ENCODE assay signal across 16 cellular contexts in genomic region chr4:147778942-147779341, GRCh38. TPM values are rescaled to one million over a fixed set of nuclear protein-coding genes. Genes with fewer than 3 reads are reported as not detected.
DNase-seq lines count a peak whose midpoint lies in the region; ATAC-seq, FAIRE-seq and TF ChIP-seq lines count a peak whose summit lies in the region.
"Had no signal": no experiment of that assay in that cellular context is flagged by ENCODE, and none has a peak within 500 bp of the region (broad histone marks: within the 10 kb centered on the region; RNA-seq: fewer than 3 reads in every experiment).

No MANE protein-coding gene starts in this region.

- peak; percentile 10; the same call in 1 of the 2 replicates for TF ChIP-seq RAD21 in GM12878 (IDR thresholded peaks at IDR 0.05; ENCODE audit: insufficient read depth, low read depth, low read length)

- H3K4me2 ChIP-seq in GM12878 (ENCODE audit: control insufficient read depth, insufficient read depth) = peak overlapping the region; percentile 89
- H3K4me2 ChIP-seq in PC-9 = no peak overlapping the region

- H3K79me2 ChIP-seq in GM12878 (ENCODE audit: control insufficient read depth, insufficient read depth, low read length) (peaks cover 70% of the 10 kb centered on the region), PC-9 (ENCODE audit: low read depth) (peaks cover 69% of the 10 kb centered on the region)

- H3K27me3 ChIP-seq in GM12878 (replicated peaks in 1 of 2; ENCODE audit: control insufficient read depth in 2 of 2, insufficient read depth in 2 of 2, low read length in 1 of 2) = no peaks in the 10 kb centered on the region
- no peaks in the 10 kb centered on the region for H3K27me3 ChIP-seq in PC-9 (ENCODE audit: insufficient read depth, low read depth)
- H3K27me3 ChIP-seq: gastroesophageal sphincter had no signal

- no peaks in the 10 kb centered on the region for H3K9me2 ChIP-seq in PC-9 (ENCODE audit: insufficient read depth)

- TF ChIP-seq CTCF in GM12878 (IDR thresholded peaks at IDR 0.05 in 2 of 3, conservative IDR thresholded peaks at IDR 0.05 in 1 of 3; ENCODE audit: control insufficient read depth in 2 of 3, extremely low read depth in 1 of 3, insufficient read depth in 1 of 3, low read depth in 3 of 3, low read length in 3 of 3) (no peak), PC-9 (conservative IDR thresholded peaks at IDR 0.05) (no peak)

- no peaks in the 10 kb centered on the region for H4K20me1 ChIP-seq in GM12878 (ENCODE audit: control insufficient read depth, insufficient read depth)
- H4K20me1 ChIP-seq in PC-9 (ENCODE audit: insufficient read depth) = no peaks in the 10 kb centered on the region

- peak; percentile 70 for TF ChIP-seq POLR2A in GM12878 (IDR thresholded peaks at IDR 0.05; ENCODE audit: low read depth, low read length)

- ATAC-seq in GM18870 (IDR thresholded peaks at IDR 0.05; ENCODE audit: unreplicated experiment) (peak; percentile 68), GM21576 (IDR thresholded peaks at IDR 0.05; ENCODE audit: unreplicated experiment) (peak; percentile 45), HG03097 (IDR thresholded peaks at IDR 0.05; ENCODE audit: low FRiP score, unreplicated experiment) (peak; percentile 39), GM12878 (peak; percentile 70)
- ATAC-seq in activated CD4-positive, alpha-beta T cell treated with anti-CD3 and anti-CD28 coated beads for 36 hours = no peak
- ATAC-seq: gastroesophageal sphincter had no signal

- peak; percentile 63 to 72; a peak in 2 of 4 replicates for TF ChIP-seq EP300 in GM12878 (IDR thresholded peaks at IDR 0.05; ENCODE audit: borderline replicate concordance in 1 of 2, control insufficient read depth in 1 of 2, low read depth in 2 of 2, low read length in 2 of 2)

- BruUV-seq in GM12878 (replicated peaks; lab: Mats Ljungman, UMichigan) (no TSS peak), PC-9 (replicated peaks; lab: Mats Ljungman, UMichigan) (no TSS peak)

- in situ Hi-C loops in GM12878 (cut with MboI) = no loop called here

- RAD21 ChIA-PET in GM12878 (lab: Charles Lee; ENCODE audit: unreplicated experiment) = interaction anchor here (1.0 to 2.8 kb wide), 12 partner anchors 10 to 88 kb away, joined by 3 to 26 read pairs (median 6); no protein-coding TSS in a partner anchor

- no peak overlapping the region for H3K27ac Mint-ChIP-seq in activated CD4-positive, alpha-beta T cell treated with anti-CD3 and anti-CD28 coated beads for 36 hours
- H3K27ac Mint-ChIP-seq: stimulated activated naive CD8-positive, alpha-beta T cell treated with anti-CD3 and anti-CD28 coated beads, Interleukin-15, Interleukin-2, amounts not matched to agents 100 ng/mL and 50 ng/mL, for 24 hours had no signal

- POLR2A ChIA-PET in GM12878 (lab: Charles Lee) (interaction anchor here (0.6 to 3.6 kb wide), 6 partner anchors 15 to 77 kb away, joined by 3 to 46 read pairs (median 4); partner anchors contain the start of gene ARHGAP10), PC-9 (lab: Charles Lee; ENCODE audit: unreplicated experiment) (no interaction called here)
- POLR2A ChIA-PET in activated CD4-positive, alpha-beta T cell treated with anti-CD3 and anti-CD28 coated beads for 36 hours (lab: Charles Lee) = no interaction called here

- H3K9ac ChIP-seq in GM12878 (ENCODE audit: control insufficient read depth, insufficient read depth, low read length) = peak overlapping the region; percentile 72

- peaks cover 16% of the 10 kb centered on the region for H3F3A ChIP-seq in PC-9 (ENCODE audit: insufficient read depth, low read depth)

- H3K9me3 ChIP-seq in GM12878 (replicated peaks; ENCODE audit: control insufficient read depth, insufficient read depth, low read length) (no peaks in the 10 kb centered on the region), PC-9 (ENCODE audit: insufficient read depth, low read depth) (no peaks in the 10 kb centered on the region)
- H3K9me3 ChIP-seq: gastroesophageal sphincter had no signal

- H3K27me3 Mint-ChIP-seq in activated CD4-positive, alpha-beta T cell treated with anti-CD3 and anti-CD28 coated beads for 36 hours = no peaks in the 10 kb centered on the region
- H3K27me3 Mint-ChIP-seq: stimulated activated naive CD8-positive, alpha-beta T cell treated with anti-CD3 and anti-CD28 coated beads, Interleukin-15, Interleukin-2, amounts not matched to agents 100 ng/mL and 50 ng/mL, for 24 hours had no signal

- H3K4me3 ChIP-seq in GM12878 (peak overlapping the region; percentile 67), PC-9 (no peak overlapping the region)
- H3K4me3 ChIP-seq: coronary artery, gastroesophageal sphincter, lung had no signal

- WGBS in GM12878 (ENCODE audit: insufficient coverage, insufficient replicate concordance, low lambda C conversion rate, missing lambda C conversion rate) = 4% methylated on average over 7 of the region's 7 CpGs

- H2AFZ ChIP-seq in GM12878 (ENCODE audit: control insufficient read depth, low read depth, low read length) (no peak overlapping the region), PC-9 (no peak overlapping the region)

- FAIRE-seq in GM12878 (lab: Jason Lieb, UNC) = peak; percentile 73

- no peaks in the 10 kb centered on the region for H3K36me3 Mint-ChIP-seq in activated CD4-positive, alpha-beta T cell treated with anti-CD3 and anti-CD28 coated beads for 36 hours (ENCODE audit: low read depth)

- CTCF ChIA-PET in GM12878 (lab: Yijun Ruan, JAX) = interaction anchor here (1.0 to 3.5 kb wide), 7 partner anchors 15 to 87 kb away, joined by 3 to 27 read pairs (median 8); partner anchors contain the start of gene ARHGAP10
- CTCF ChIA-PET in PC-9 (lab: Charles Lee) = no interaction called here
- CTCF ChIA-PET in activated CD4-positive, alpha-beta T cell treated with anti-CD3 and anti-CD28 coated beads for 36 hours (lab: Charles Lee) = no interaction called here

- peaks cover 29% of the 10 kb centered on the region for H3K4me1 Mint-ChIP-seq in activated CD4-positive, alpha-beta T cell treated with anti-CD3 and anti-CD28 coated beads for 36 hours

- no peaks in the 10 kb centered on the region; a peak in 1 of 4 replicates for H3K36me3 ChIP-seq in GM12878 (ENCODE audit: control insufficient read depth in 2 of 2, insufficient read depth in 2 of 2, low read length in 1 of 2)
- H3K36me3 ChIP-seq in PC-9 (ENCODE audit: low read depth) = no peaks in the 10 kb centered on the region; the same call in 1 of the 2 replicates
- H3K36me3 ChIP-seq: gastroesophageal sphincter had no signal

- no peaks in the 10 kb centered on the region for H3K9me3 Mint-ChIP-seq in activated CD4-positive, alpha-beta T cell treated with anti-CD3 and anti-CD28 coated beads for 36 hours (ENCODE audit: low read depth)
- H3K9me3 Mint-ChIP-seq: stimulated activated naive CD8-positive, alpha-beta T cell treated with anti-CD3 and anti-CD28 coated beads, Interleukin-15, Interleukin-2, amounts not matched to agents 100 ng/mL and 50 ng/mL, for 24 hours had no signal

- intact Hi-C loops in GM12878 (cut with micrococcal nuclease; ENCODE audit: unreplicated experiment) (loop anchor here (1.0 to 2.0 kb wide), 4 partner anchors 21 to 88 kb away; no protein-coding TSS in a partner anchor), PC-9 (cut with micrococcal nuclease; ENCODE audit: unreplicated experiment) (loop anchor here (5.0 kb wide), 1 partner anchor 53 kb away; no protein-coding TSS in a partner anchor)
- intact Hi-C loops in activated CD4-positive, alpha-beta T cell treated with anti-CD3 and anti-CD28 coated beads for 36 hours (cut with DNase I, micrococcal nuclease) = no loop called here

- peak; percentile 98 for DNase-seq in GM12878 (ENCODE audit: low read depth, low spot score)
- DNase-seq in PC-9 = no peak
- no peak for DNase-seq in T-helper 1 cell
- DNase-seq in activated CD4-positive, alpha-beta T cell treated with anti-CD3 and anti-CD28 coated beads for 36 hours = no peak
- DNase-seq in NCI-H2196 (lab: John Stamatoyannopoulos, UW; ENCODE audit: unreplicated experiment) = no peak
- DNase-seq: activated CD4-positive, alpha-beta T cell treated with anti-CD3 and anti-CD28 coated beads for 4 hours; Calu3; Karpas-422; stimulated activated CD4-positive, alpha-beta T cell treated with anti-CD3 and anti-CD28 coated beads, Interleukin-2, amount 100 ng/mL, for 24 hours had no signal

- H3K27ac ChIP-seq in GM12878 (ENCODE audit: control insufficient read depth, insufficient read depth) (peak overlapping the region; percentile 98), PC-9 (no peak overlapping the region)
- H3K27ac ChIP-seq: coronary artery, gastroesophageal sphincter had no signal

- H3K4me1 ChIP-seq in GM12878 (ENCODE audit: control insufficient read depth, insufficient read depth, low read length) (peaks cover 43% of the 10 kb centered on the region), PC-9 (replicated peaks; ENCODE audit: insufficient read depth) (peaks cover 34% of the 10 kb centered on the region)

- no peak overlapping the region for H3K4me3 Mint-ChIP-seq in activated CD4-positive, alpha-beta T cell treated with anti-CD3 and anti-CD28 coated beads for 36 hours
- H3K4me3 Mint-ChIP-seq: stimulated activated naive CD8-positive, alpha-beta T cell treated with anti-CD3 and anti-CD28 coated beads, Interleukin-15, Interleukin-2, amounts not matched to agents 100 ng/mL and 50 ng/mL, for 24 hours had no signal

- SMC1A ChIA-PET in GM12878 (lab: Charles Lee; ENCODE audit: uncharacterized antibody, unreplicated experiment) = interaction anchor here (0.9 to 4.9 kb wide), 17 partner anchors 9 to 88 kb away, joined by 3 to 64 read pairs (median 9); partner anchors contain the start of gene ARHGAP10

RNA-seq across cellular contexts. Expression of gene ARHGAP10, which starts 47.1 kb away (rescaled TPM):
- 220 and 233 TPM in 2 replicates for total RNA-seq in GM12878 (2013; cell fraction: nucleolus; rRNA removed)
- total RNA-seq in GM12878 (2014; rRNA removed) (16.2 and 19.8 TPM in 2 replicates), GM12878 (2014; rRNA removed; fragmentation: Illumina TruSeq; extraction: Trizol) (20.9 and 23.2 TPM in 2 replicates), GM12878 (2021) (22.6 and 23.4 TPM in 2 replicates), PC-9 (2021) (21.7 and 27.5 TPM in 2 replicates)
- 17.2 TPM for polyA plus RNA-seq in GM12878 (2011; ENCODE audit: low read depth)
- polyA plus RNA-seq in GM12878 (2011; rRNA removed) (9.6 and 13.3 TPM in 2 replicates), GM12878 (2014; fragmentation: Illumina TruSeq; extraction: Trizol) (17.7 and 18.2 TPM in 2 replicates), GM12878 (2014; fragmentation: Nextera tagmentation; extraction: Ambion mirVana) (1 to 10 TPM; 1.3 to 4.5 TPM), GM12878 (2014; rRNA removed) (14.2 and 14.5 TPM in 2 replicates), GM12878 (2016; fragmentation: Nextera tagmentation; extraction: Ambion mirVana) (10 to 100 TPM; 24.0 to 25.8 TPM)
- polyA plus RNA-seq in GM12878 (2011; cell fraction: cytosol; rRNA removed) = 9.3 and 10.7 TPM in 2 replicates
- polyA plus RNA-seq in GM12878 (2011; cell fraction: nucleus; rRNA removed) = 19.6 and 20.4 TPM in 2 replicates
- polyA plus RNA-seq in GM12878 (2012) = 15.2 and 18.9 TPM in 2 replicates
- 21.9 and 25.0 TPM in 2 replicates for polyA minus RNA-seq in GM12878 (2011; rRNA and poly(A)+ RNA removed)
- 6.1 and 7.2 TPM in 2 replicates for polyA minus RNA-seq in GM12878 (2011; cell fraction: cytosol; rRNA and poly(A)+ RNA removed)
- polyA minus RNA-seq in GM12878 (2011; cell fraction: nucleus; rRNA and poly(A)+ RNA removed) = 46.3 and 78.8 TPM in 2 replicates
- total RNA-seq in activated CD4-positive, alpha-beta T cell treated with anti-CD3 and anti-CD28 coated beads for 36 hours = 1 to 10 TPM; 6.1 to 6.2 TPM

Comparison
In these comparisons a context has a peak if more than half of its experiments do, and no peak if none do; other contexts are left out.
1. intact Hi-C loops: an anchor here in GM12878 (1.0 to 2.0 kb wide) and PC-9 (5.0 kb wide); none called in activated CD4-positive, alpha-beta T cell treated with anti-CD3 and anti-CD28 coated beads for 36 hours.